ENCODE assay signal across 8 cellular contexts in genomic region chr17:47324224-47325020, GRCh38. TPM values are rescaled to one million over a fixed set of nuclear protein-coding genes. Genes with fewer than 3 reads are reported as not detected.
DNase-seq lines count a peak whose midpoint lies in the region; ATAC-seq and TF ChIP-seq lines count a peak whose summit lies in the region.

No MANE protein-coding gene starts in this region.

- CTCF ChIA-PET in RWPE1 (lab: Yijun Ruan, JAX), result interaction anchor here (0.6 kb wide), 1 partner anchor 9 kb away, joined by 3 read pairs; no protein-coding TSS in a partner anchor

- 19 to 34% methylated on average over 28 of the region's 28 CpGs for WGBS in heart right ventricle, 2 donors
- WGBS in psoas muscle, 3 donors, result 20 to 38% (median 22%) methylated on average over 28 of the region's 28 CpGs

- H3K4me1 Mint-ChIP-seq in activated naive CD4-positive, alpha-beta T cell treated with anti-CD3 and anti-CD28 coated beads, Interleukin-2, amount 50 U/mL, for 24 hours, result peaks cover 21% of the 10 kb centered on the region

- TF ChIP-seq CTCF in RWPE1 (conservative IDR thresholded peaks at IDR 0.05; ENCODE audit: low read depth), result no peak
- TF ChIP-seq CTCF in heart right ventricle (IDR thresholded peaks at IDR 0.05), result no peak
- no peak for TF ChIP-seq CTCF in psoas muscle (IDR thresholded peaks at IDR 0.05)

- peak overlapping the region; percentile 96 for H3K4me3 Mint-ChIP-seq in activated naive CD4-positive, alpha-beta T cell treated with anti-CD3 and anti-CD28 coated beads, Interleukin-2, amount 50 U/mL, for 24 hours

- peaks cover 0 to 11% (median 5%) of the 10 kb centered on the region in 9 donors for H3K4me1 ChIP-seq in heart right ventricle
- H3K4me1 ChIP-seq in psoas muscle, result no peaks in the 10 kb centered on the region

- intact Hi-C loops in heart right ventricle (cut with DNase I) (loop anchor here in 1 of 10 donors (10.0 kb wide), 1 partner anchor 300 kb away; no protein-coding TSS in a partner anchor), psoas muscle (cut with DNase I) (loop anchor here in 1 of 2 donors (5.0 kb wide), 1 partner anchor 137 kb away; the partner anchor contains the start of gene CDC27)

- peaks cover 0 to 3% (median 0%) of the 10 kb centered on the region in 9 donors for H3K36me3 ChIP-seq in heart right ventricle
- H3K36me3 ChIP-seq in psoas muscle (ENCODE audit: insufficient read depth in 1 of 2, low read depth in 1 of 2), result no peaks in the 10 kb centered on the region

- POLR2A ChIA-PET in RWPE1 (lab: Yijun Ruan, JAX; ENCODE audit: low non-redundant PET), result interaction anchor here (0.6 kb wide), 1 partner anchor 832 kb away, joined by 8 read pairs; no protein-coding TSS in a partner anchor

- ATAC-seq in GM19438 (IDR thresholded peaks at IDR 0.05; ENCODE audit: low read depth, unreplicated experiment) (peak; percentile 34), heart right ventricle (peak; percentile 4 to 81 (median 65)), psoas muscle (peak; percentile 33 to 61 (median 44))

- H3K4me3 ChIP-seq in heart right ventricle (peak overlapping the region; percentile 44 to 74 (median 68)), psoas muscle (peak overlapping the region; percentile 64)

- no peaks in the 10 kb centered on the region for H3K9me3 Mint-ChIP-seq in activated naive CD4-positive, alpha-beta T cell treated with anti-CD3 and anti-CD28 coated beads, Interleukin-2, amount 50 U/mL, for 24 hours

- DNase-seq in D341Med (ENCODE audit: low spot score) (peak; percentile 59), HK-2 (ENCODE audit: unreplicated experiment) (peak; percentile 66), RWPE1 (ENCODE audit: low spot score) (no peak), heart right ventricle (peak; percentile 35 to 63), psoas muscle (peak; percentile 53 to 77), AML-193 (lab: John Stamatoyannopoulos, UW) (no peak)

- peaks cover 0 to 12% (median 0%) of the 10 kb centered on the region in 11 donors for H3K9me3 ChIP-seq in heart right ventricle
- peaks cover 6% of the 10 kb centered on the region for H3K9me3 ChIP-seq in psoas muscle

- H3K36me3 Mint-ChIP-seq in activated naive CD4-positive, alpha-beta T cell treated with anti-CD3 and anti-CD28 coated beads, Interleukin-2, amount 50 U/mL, for 24 hours, result peaks cover 1% of the 10 kb centered on the region

- no peaks in the 10 kb centered on the region for H3K27me3 Mint-ChIP-seq in activated naive CD4-positive, alpha-beta T cell treated with anti-CD3 and anti-CD28 coated beads, Interleukin-2, amount 50 U/mL, for 24 hours

- peak overlapping the region; percentile 53 for H3K27ac ChIP-seq in RWPE1
- H3K27ac ChIP-seq in heart right ventricle, result peak overlapping the region; percentile 84 to 96 (median 90)
- H3K27ac ChIP-seq in psoas muscle, result peak overlapping the region; percentile 64

- H3K27ac Mint-ChIP-seq in activated naive CD4-positive, alpha-beta T cell treated with anti-CD3 and anti-CD28 coated beads, Interleukin-2, amount 50 U/mL, for 24 hours, result peak overlapping the region; percentile 96

- no peaks in the 10 kb centered on the region for H3K27me3 ChIP-seq in heart right ventricle
- H3K27me3 ChIP-seq in psoas muscle (ENCODE audit: insufficient read depth in 3 of 3, low read length in 2 of 3), result peaks cover 0 to 23% (median 0%) of the 10 kb centered on the region in 3 donors

RNA-seq across cellular contexts. Expression of gene EFCAB13, which starts 0.7 kb away (rescaled TPM):
- total RNA-seq in heart right ventricle (1 to 10 TPM in 9 of 10 donors, under 1 TPM in 1; 0.92 to 3.8 (median 2.1) TPM), psoas muscle (1 to 10 TPM in 1 of 4 donors, under 1 TPM in 3; 0.37 to 2.2 (median 0.83) TPM)
- polyA plus RNA-seq in heart right ventricle (1 to 10 TPM in 1 of 2 donors, under 1 TPM in 1; 0.32 to 2.9 TPM), psoas muscle (under 1 TPM; 0.32 to 0.77 (median 0.55) TPM)

Comparison
In these comparisons a context has a peak if more than half of its experiments do, and no peak if none do; other contexts are left out.
1. DNase-seq: peak in D341Med (single experiment), HK-2 (single experiment), heart right ventricle (2 of 2) and psoas muscle (2 of 2); none in RWPE1 (single experiment) and AML-193 (0 of 2).
2. Peak in every context shown above with its lines, with median percentiles within 50 percentile points of each other: ATAC-seq and H3K27ac ChIP-seq.